ENCODE assay signal across 17 cellular contexts in the genomic region with DNA sequence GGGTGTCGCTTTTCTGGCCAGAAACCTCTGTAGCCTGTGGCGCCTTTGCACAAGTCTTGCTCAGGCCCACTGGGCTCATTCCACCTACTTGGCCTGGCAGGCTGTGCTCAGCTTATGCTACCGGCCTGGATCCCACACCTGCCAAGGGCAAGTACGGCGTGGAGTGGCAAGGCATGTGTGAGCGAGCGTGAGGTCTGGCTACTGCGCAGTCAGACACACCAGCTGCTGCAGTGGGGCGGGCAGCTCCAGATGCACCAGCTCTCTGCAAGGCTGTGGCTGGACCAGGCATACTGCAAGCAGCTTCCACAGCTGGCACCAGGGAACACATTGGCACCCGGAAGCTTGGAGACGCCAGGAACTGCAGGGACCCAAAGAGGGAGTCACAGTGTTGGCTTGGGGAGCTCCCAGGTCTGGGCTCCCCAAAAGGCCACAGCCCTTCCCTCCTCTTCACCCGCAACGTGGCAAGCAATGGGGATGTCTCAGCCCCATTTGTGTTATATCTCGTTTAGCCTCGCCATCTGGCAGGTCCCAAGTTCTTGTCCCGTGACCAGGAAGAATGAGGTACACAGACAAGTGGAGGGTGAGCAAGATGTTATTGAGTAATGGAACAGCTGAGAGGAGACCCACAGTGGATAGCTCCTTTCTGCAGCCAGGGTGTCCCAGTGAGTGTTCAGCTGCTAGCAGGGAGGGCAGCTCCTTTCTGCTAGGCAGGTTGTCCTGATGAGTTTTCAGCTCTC. TPM values are rescaled to one million over a fixed set of nuclear protein-coding genes. Genes with fewer than 3 reads are reported as not detected.
DNase-seq lines count a peak whose midpoint lies in the region; ATAC-seq and TF ChIP-seq lines count a peak whose summit lies in the region.
"Had no signal": no experiment of that assay in that cellular context is flagged by ENCODE, and none has a peak within 500 bp of the region (broad histone marks: within the 10 kb centered on the region; RNA-seq: fewer than 3 reads in every experiment).

No MANE protein-coding gene starts in this region.

- H2AFZ ChIP-seq in DND-41 (ENCODE audit: low read depth, low read length) (no peak overlapping the region), OCI-LY7 (ENCODE audit: low read length) (no peak overlapping the region)
- H2AFZ ChIP-seq: hepatocyte had no signal

- BruUV-seq in OCI-LY7 (replicated peaks; lab: Mats Ljungman, UMichigan) = no TSS peak

- POLR2A ChIA-PET in CD4-positive, alpha-beta T cell (lab: Charles Lee) = no interaction called here
- POLR2A ChIA-PET in OCI-LY7 (lab: Charles Lee) = interaction anchor here (1.2 to 6.7 kb wide), 3 partner anchors 13 to 19 kb away, joined by 3 to 91 read pairs (median 5); no protein-coding TSS in a partner anchor

- H4K8ac ChIP-seq in mesendoderm (ENCODE audit: low read depth, low read length) = no peak overlapping the region

- H3K9me3 Mint-ChIP-seq in CD4-positive, alpha-beta T cell = no peaks in the 10 kb centered on the region
- H3K9me3 Mint-ChIP-seq: activated T-helper 1 cell treated with anti-CD3 and anti-CD28 coated beads, Interleukin-12 subunit alpha, Interleukin-12 subunit beta, Interleukin-2, Interleukin-4 antibody, amounts not matched to agents 30 ng/mL and 10 ng/mL and 1 ng/mL, durations not matched to agents 14 hours and 24 hours and 36 hours; dendritic cell treated with granulocyte-macrophage colony-stimulating factor and Interleukin-4, amounts not matched to agents 40 ng/mL and 50 ng/mL, for 4 days had no signal

- no peak overlapping the region for H3K56ac ChIP-seq in mesendoderm (ENCODE audit: low read length)

- no peaks in the 10 kb centered on the region for H3K9me3 ChIP-seq in CD4-positive, alpha-beta T cell (ENCODE audit: control insufficient read depth, low read length)
- peaks cover 12% of the 10 kb centered on the region for H3K9me3 ChIP-seq in DND-41 (ENCODE audit: insufficient read depth, low read length, severe bottlenecking)
- peaks cover 19% of the 10 kb centered on the region; the same call in 1 of the 2 replicates for H3K9me3 ChIP-seq in OCI-LY7 (ENCODE audit: low read length)
- H3K9me3 ChIP-seq: right atrium auricular region had no signal

- H4K20me1 ChIP-seq in DND-41 (ENCODE audit: insufficient read depth, low read length) = peaks cover 1% of the 10 kb centered on the region; the same call in 1 of the 2 replicates
- H4K20me1 ChIP-seq in OCI-LY7 (ENCODE audit: insufficient read depth, low read length) = peaks cover under 1% of the 10 kb centered on the region; the same call in 1 of the 2 replicates

- H3K4me1 ChIP-seq in DND-41 (ENCODE audit: insufficient read depth, low read length) (peaks cover 16% of the 10 kb centered on the region), OCI-LY7 (ENCODE audit: insufficient read depth, low read length, poor library complexity, severe bottlenecking) (peaks cover 19% of the 10 kb centered on the region), mesendoderm (ENCODE audit: control insufficient read depth, low read depth, low read length) (no peaks in the 10 kb centered on the region)

- no peak overlapping the region; a peak in 1 of 4 replicates for H3K4me3 ChIP-seq in DND-41 (ENCODE audit: low read depth in 1 of 2, low read length in 2 of 2)
- no peak overlapping the region for H3K4me3 ChIP-seq in OCI-LY7 (ENCODE audit: low read depth, low read length, poor library complexity, severe bottlenecking)
- H3K4me3 ChIP-seq in mesendoderm (ENCODE audit: low read length) = no peak overlapping the region
- H3K4me3 ChIP-seq: hepatocyte, lung, right atrium auricular region, tibial nerve had no signal

- H3K79me1 ChIP-seq in mesendoderm (ENCODE audit: low read length) = peaks cover 19% of the 10 kb centered on the region

- H2BK120ac ChIP-seq in mesendoderm (ENCODE audit: low read depth, low read length) = no peak overlapping the region

- peak overlapping the region; percentile 32 for H3K27ac ChIP-seq in CD4-positive, alpha-beta T cell (ENCODE audit: low read depth, low read length)
- H3K27ac ChIP-seq in DND-41 (ENCODE audit: low read length) (no peak overlapping the region), OCI-LY7 (ENCODE audit: low read depth, low read length, poor library complexity, severe bottlenecking) (no peak overlapping the region), mesendoderm (ENCODE audit: low read depth, low read length) (no peak overlapping the region)
- H3K27ac ChIP-seq: hepatocyte, right atrium auricular region, tibial nerve had no signal

- H3K27me3 ChIP-seq in CD4-positive, alpha-beta T cell (ENCODE audit: control insufficient read depth, insufficient read depth, low read length) = no peaks in the 10 kb centered on the region
- no peaks in the 10 kb centered on the region for H3K27me3 ChIP-seq in DND-41 (ENCODE audit: insufficient read depth, low read length, poor library complexity)
- no peaks in the 10 kb centered on the region for H3K27me3 ChIP-seq in mesendoderm (ENCODE audit: insufficient read depth, low read length, poor library complexity)
- H3K27me3 ChIP-seq: hepatocyte, right atrium auricular region, tibial nerve had no signal

- DNase-seq in CD4-positive, alpha-beta T cell = no peak
- DNase-seq in DND-41 (peak; percentile 19), OCI-LY7 (ENCODE audit: low spot score) (peak; percentile 57), mesendoderm (peak; percentile 18), epidermal melanocyte (ENCODE audit: insufficient read length, low spot score) (no peak), HK-2 (ENCODE audit: unreplicated experiment) (no peak), COR-L47 (lab: John Stamatoyannopoulos, UW) (no peak)
- DNase-seq: AML-193, foreskin fibroblast, NCI-H2081, Right ventricle myocardium superior had no signal

- H3K27ac Mint-ChIP-seq in CD4-positive, alpha-beta T cell = peak overlapping the region; percentile 94
- H3K27ac Mint-ChIP-seq: activated T-helper 1 cell treated with anti-CD3 and anti-CD28 coated beads, Interleukin-12 subunit alpha, Interleukin-12 subunit beta, Interleukin-2, Interleukin-4 antibody, amounts not matched to agents 30 ng/mL and 10 ng/mL and 1 ng/mL, durations not matched to agents 14 hours and 24 hours and 36 hours; dendritic cell treated with granulocyte-macrophage colony-stimulating factor and Interleukin-4, amounts not matched to agents 40 ng/mL and 50 ng/mL, for 4 days had no signal

- H2BK15ac ChIP-seq in mesendoderm (replicated peaks; ENCODE audit: low read depth) = no peak overlapping the region

- peaks cover 50% of the 10 kb centered on the region for H3K79me2 ChIP-seq in DND-41 (ENCODE audit: insufficient read depth, low read length)
- peaks cover 43% of the 10 kb centered on the region for H3K79me2 ChIP-seq in OCI-LY7 (ENCODE audit: insufficient read depth, low read depth, low read length)
- peaks cover 28% of the 10 kb centered on the region for H3K79me2 ChIP-seq in mesendoderm (ENCODE audit: control insufficient read depth, insufficient read depth, low read length)

- H4K5ac ChIP-seq in mesendoderm (ENCODE audit: low read length) = no peak overlapping the region

- H3K36me3 Mint-ChIP-seq in CD4-positive, alpha-beta T cell (ENCODE audit: low read depth) = peaks cover 32% of the 10 kb centered on the region

- no peak overlapping the region for H3K4me3 Mint-ChIP-seq in CD4-positive, alpha-beta T cell
- H3K4me3 Mint-ChIP-seq: dendritic cell treated with granulocyte-macrophage colony-stimulating factor and Interleukin-4, amounts not matched to agents 40 ng/mL and 50 ng/mL, for 4 days had no signal

- H3K9ac ChIP-seq in DND-41 (ENCODE audit: low read depth, low read length) = no peak overlapping the region
- no peak overlapping the region for H3K9ac ChIP-seq in mesendoderm (ENCODE audit: low read length)

- H3K4me1 Mint-ChIP-seq in CD4-positive, alpha-beta T cell (ENCODE audit: low read depth) = peaks cover 45% of the 10 kb centered on the region

- no peaks in the 10 kb centered on the region for H3K9me2 ChIP-seq in OCI-LY7 (ENCODE audit: insufficient read depth, low read length)

- H3K36me3 ChIP-seq in DND-41 (ENCODE audit: insufficient read depth, low read length) = peaks cover 27% of the 10 kb centered on the region
- H3K36me3 ChIP-seq in OCI-LY7 (ENCODE audit: insufficient read depth, low read length) = peaks cover 30% of the 10 kb centered on the region
- no peaks in the 10 kb centered on the region for H3K36me3 ChIP-seq in mesendoderm (ENCODE audit: control insufficient read depth, insufficient read depth, low read length)
- H3K36me3 ChIP-seq: right atrium auricular region had no signal

- no peak overlapping the region for H3K18ac ChIP-seq in mesendoderm (ENCODE audit: low read length)

- no peak for ATAC-seq in CD4-positive, alpha-beta T cell (ENCODE audit: poor library complexity)
- ATAC-seq in DND-41 (ENCODE audit: insufficient read depth, low read depth) = no peak

- no peak overlapping the region for H2AK5ac ChIP-seq in mesendoderm (ENCODE audit: low read length)

- H3K23ac ChIP-seq in mesendoderm (ENCODE audit: low read length) = no peak overlapping the region

- no peak for TF ChIP-seq CTCF in CD4-positive, alpha-beta T cell (IDR thresholded peaks at IDR 0.05)
- no peak for TF ChIP-seq CTCF in DND-41 (IDR thresholded peaks at IDR 0.05; ENCODE audit: borderline replicate concordance, extremely low read depth, low read length, poor library complexity, severe bottlenecking)
- no peak for TF ChIP-seq CTCF in OCI-LY7 (conservative IDR thresholded peaks at IDR 0.05; ENCODE audit: low read length)

- H3K4ac ChIP-seq in mesendoderm (ENCODE audit: low read depth, low read length) = no peak overlapping the region

- CTCF ChIA-PET in CD4-positive, alpha-beta T cell (lab: Charles Lee) = interaction anchor here (1.4 kb wide), 1 partner anchor 39 kb away, joined by 4 read pairs; no protein-coding TSS in a partner anchor
- CTCF ChIA-PET in OCI-LY7 (lab: Charles Lee; ENCODE audit: unreplicated experiment) = interaction anchor here (0.7 kb wide), 1 partner anchor 12 kb away, joined by 5 read pairs; no protein-coding TSS in a partner anchor

- intact Hi-C loops in CD4-positive, alpha-beta T cell (cut with DNase I, micrococcal nuclease) = loop anchor here (5.0 to 10.0 kb wide), 8 partner anchors 37 to 1525 kb away; partner anchors contain the start of genes LRBA (in 1 of the 2) and TMEM154 (in 1 of the 2)
- intact Hi-C loops in OCI-LY7 (cut with micrococcal nuclease; ENCODE audit: unreplicated experiment) = no loop called here

- no peak overlapping the region for H3K4me2 ChIP-seq in DND-41 (ENCODE audit: insufficient read depth, low read length)
- H3K4me2 ChIP-seq in OCI-LY7 (ENCODE audit: low read length) = no peak overlapping the region
- no peak overlapping the region for H3K4me2 ChIP-seq in mesendoderm (ENCODE audit: low read length)
- H3K4me2 ChIP-seq: hepatocyte had no signal

- no peaks in the 10 kb centered on the region for H3K27me3 Mint-ChIP-seq in CD4-positive, alpha-beta T cell
- H3K27me3 Mint-ChIP-seq: dendritic cell treated with granulocyte-macrophage colony-stimulating factor and Interleukin-4, amounts not matched to agents 40 ng/mL and 50 ng/mL, for 4 days had no signal

- H2BK5ac ChIP-seq in mesendoderm (ENCODE audit: low read length) = no peak overlapping the region

- no CpG with 5 or more reads among the region's 16 CpGs for WGBS in mesendoderm (ENCODE audit: extremely low coverage, insufficient coverage, low lambda C conversion rate)

RNA-seq across cellular contexts. Expression of gene FBXW7, which starts 3.8 kb away (rescaled TPM):
- 100 to 1,000 TPM; 128 to 140 TPM for total RNA-seq in CD4-positive, alpha-beta T cell
- 58.8 and 97.7 TPM in 2 replicates for total RNA-seq in OCI-LY7 (2014; rRNA removed; shearing (Covaris generic))
- total RNA-seq in OCI-LY7 (2022) = 97.3 and 102 TPM in 2 replicates
- 17.1 TPM for polyA plus RNA-seq in mesendoderm (2013, experiment 1 of 2)
- polyA plus RNA-seq in mesendoderm (2013, experiment 2 of 2) = 16.0 TPM

Comparison
In these comparisons a context has a peak if more than half of its experiments do, and no peak if none do; other contexts are left out.
1. DNase-seq: peak in DND-41 (single experiment), OCI-LY7 (single experiment) and mesendoderm (single experiment); none in CD4-positive, alpha-beta T cell (0 of 10), epidermal melanocyte (single experiment), HK-2 (single experiment) and COR-L47 (single experiment).